ENCODE assay signal across 1 cellular context in genomic region chr11:12798609-12799011, GRCh38.
TF ChIP-seq lines count a peak whose summit lies in the region.

No MANE protein-coding gene starts in this region.

TF ChIP-seq in HEK293, 187 proteins besides CTCF, POLR2A, EP300 and RAD21 (continued from another document and continues in another):
- TF ChIP-seq KLF10 (tag by site-specific recombination; IDR thresholded peaks at IDR 0.05) (no peak), ZBTB10 (tag by site-specific recombination; IDR thresholded peaks at IDR 0.05) (no peak), SETDB1 (IDR thresholded peaks at IDR 0.05; ENCODE audit: insufficient read length, low read length) (no peak), PRDM4 (tag by site-specific recombination; IDR thresholded peaks at IDR 0.05) (no peak), ZNF837 (tag by site-specific recombination; IDR thresholded peaks at IDR 0.05) (no peak), TCF7L2 (IDR thresholded peaks at IDR 0.05; ENCODE audit: borderline replicate concordance, low read depth, low read length) (0 out of 2 replicates have a peak, but pooled peaks have one; percentile 6), ZNF26 (tag by site-specific recombination; IDR thresholded peaks at IDR 0.05) (no peak), ZNF791 (tag by site-specific recombination; IDR thresholded peaks at IDR 0.05) (no peak), ZNF211 (tag by site-specific recombination; IDR thresholded peaks at IDR 0.05; ENCODE audit: low read depth) (no peak), ZNF292 (tag by site-specific recombination; IDR thresholded peaks at IDR 0.05; ENCODE audit: borderline replicate concordance, low read depth) (no peak), ZNF146 (tag by site-specific recombination; IDR thresholded peaks at IDR 0.05) (no peak), ZNF302 (tag by site-specific recombination; IDR thresholded peaks at IDR 0.05; ENCODE audit: low read depth) (no peak), ZBTB6 (tag by site-specific recombination; IDR thresholded peaks at IDR 0.05) (no peak), ZNF2 (tag by site-specific recombination; IDR thresholded peaks at IDR 0.05) (no peak), ZNF112 (tag by site-specific recombination; IDR thresholded peaks at IDR 0.05) (no peak), ZFP69B (tag by site-specific recombination; IDR thresholded peaks at IDR 0.05) (no peak), ZNF19 (tag by site-specific recombination; IDR thresholded peaks at IDR 0.05; ENCODE audit: low read depth) (no peak), BCL11B (tag by site-specific recombination; IDR thresholded peaks at IDR 0.05; ENCODE audit: low read depth) (no peak), ZNF530 (tag by site-specific recombination; IDR thresholded peaks at IDR 0.05; ENCODE audit: low read depth) (no peak), ZNF664 (tag by site-specific recombination; IDR thresholded peaks at IDR 0.05) (no peak), GLIS2 (tag by site-specific recombination; IDR thresholded peaks at IDR 0.05) (no peak), SP7 (tag by site-specific recombination; IDR thresholded peaks at IDR 0.05) (peak; percentile 63), GLI4 (tag by site-specific recombination; IDR thresholded peaks at IDR 0.05) (no peak), HOXC10 (CRISPR knock-in tag; IDR thresholded peaks at IDR 0.05) (no peak), KLF9 (tag by site-specific recombination; IDR thresholded peaks at IDR 0.05; ENCODE audit: low read depth) (no peak), ZNF660 (tag by site-specific recombination; IDR thresholded peaks at IDR 0.05) (no peak), ZSCAN16 (tag by site-specific recombination; IDR thresholded peaks at IDR 0.05) (peak; percentile 83; the same call in 1 of the 2 replicates), ZNF266 (tag by site-specific recombination; IDR thresholded peaks at IDR 0.05; ENCODE audit: low read depth) (no peak), ZNF280C (tag by site-specific recombination; IDR thresholded peaks at IDR 0.05) (no peak), ZFP41 (tag by site-specific recombination; IDR thresholded peaks at IDR 0.05; ENCODE audit: borderline replicate concordance) (no peak), ZSCAN23 (tag by site-specific recombination; IDR thresholded peaks at IDR 0.05) (no peak), ZNF558 (tag by site-specific recombination; IDR thresholded peaks at IDR 0.05) (no peak), FEZF1 (tag by site-specific recombination; IDR thresholded peaks at IDR 0.05) (peak; percentile 87), ELK4 (IDR thresholded peaks at IDR 0.05; ENCODE audit: borderline replicate concordance, low read depth, low read length) (no peak), ZBTB26 (tag by site-specific recombination; optimal IDR thresholded peaks at IDR 0.05) (no peak), ZSCAN30 (tag by site-specific recombination; IDR thresholded peaks at IDR 0.05) (no peak), OVOL3 (tag by site-specific recombination; IDR thresholded peaks at IDR 0.05) (no peak), ZNF23 (tag by site-specific recombination; IDR thresholded peaks at IDR 0.05; ENCODE audit: borderline replicate concordance) (no peak), ZNF24 (tag by site-specific recombination; IDR thresholded peaks at IDR 0.05) (no peak), ZBTB49 (tag by site-specific recombination; IDR thresholded peaks at IDR 0.05; ENCODE audit: low read depth) (no peak), PRDM10 (tag by site-specific recombination; IDR thresholded peaks at IDR 0.05) (no peak), ZIC2 (tag by site-specific recombination; IDR thresholded peaks at IDR 0.05) (no peak), ZFHX2 (tag by site-specific recombination; conservative IDR thresholded peaks at IDR 0.05) (peak; percentile 75), ZNF658 (tag by site-specific recombination; IDR thresholded peaks at IDR 0.05) (no peak), ZNF16 (tag by site-specific recombination; IDR thresholded peaks at IDR 0.05; ENCODE audit: low read depth) (no peak), ZNF416 (tag by site-specific recombination; IDR thresholded peaks at IDR 0.05) (no peak), ZBTB48 (tag by site-specific recombination; IDR thresholded peaks at IDR 0.05) (no peak), ZNF350 (tag by site-specific recombination; IDR thresholded peaks at IDR 0.05) (no peak)
